9 cellular contexts compared by ENCODE assay signal in genomic region chr13:112605531-112605990, GRCh38. TPM values are rescaled to one million over a fixed set of nuclear protein-coding genes. Genes with fewer than 3 reads are reported as not detected.
A peak's percentile ranks its signal among the peaks of the same experiment; 100 is the strongest.
DNase-seq lines count a peak whose midpoint lies in the region; ATAC-seq, FAIRE-seq and TF ChIP-seq lines count a peak whose summit lies in the region.
"Had no signal": no experiment of that assay in that cellular context is flagged by ENCODE, and none has a peak within 500 bp of the region (broad histone marks: within the 10 kb centered on the region; RNA-seq: fewer than 3 reads in every experiment).

No MANE protein-coding gene starts in this region.

- POLR2A ChIA-PET in HepG2 (lab: Yijun Ruan, JAX), result interaction anchor here (1.3 kb wide), 1 partner anchor 18 kb away, joined by 5 read pairs; the partner anchor contains the start of gene TUBGCP3

- H3K27ac Mint-ChIP-seq in activated T-cell treated with anti-CD3 and anti-CD28 coated beads, Interleukin-2, amount 50 U/mL, for 72 hours, result no peak overlapping the region

- H3K4me1 Mint-ChIP-seq in activated T-cell treated with anti-CD3 and anti-CD28 coated beads, Interleukin-2, amount 50 U/mL, for 72 hours (ENCODE audit: low read depth), result peaks cover 12% of the 10 kb centered on the region

- no peaks in the 10 kb centered on the region for H3K36me3 Mint-ChIP-seq in activated T-cell treated with anti-CD3 and anti-CD28 coated beads, Interleukin-2, amount 50 U/mL, for 72 hours (ENCODE audit: insufficient read depth in 2 of 2)

- in situ Hi-C loops in HepG2 (cut with HindIII; ENCODE audit: extremely low pct_ligation_motif_present, low pct_unique_long_range_greater_than_20kb), result loop anchor here (10.0 kb wide), 1 partner anchor 1131 kb away; no protein-coding TSS in a partner anchor
- in situ Hi-C loops in transverse colon (cut with MboI; ENCODE audit: low pct_ligation_motif_present in 1 of 4, low pct_unique_long_range_greater_than_20kb in 1 of 4, low sequenced_read_pairs in 3 of 4), result loop anchor here in 2 of 4 donors (25.0 kb wide), 1 partner anchor 1118 kb away; no protein-coding TSS in a partner anchor

- peak overlapping the region; percentile 80 to 86 for H3K4me3 Mint-ChIP-seq in activated T-cell treated with anti-CD3 and anti-CD28 coated beads, Interleukin-2, amount 50 U/mL, for 72 hours

- H3K4me1 ChIP-seq in adrenal gland (replicated peaks in 1 of 2), result no peaks in the 10 kb centered on the region
- no peaks in the 10 kb centered on the region; the same call in 1 of the 2 replicates for H3K4me1 ChIP-seq in HepG2 (ENCODE audit: insufficient read depth, low read length)
- peaks cover 0 to 7% (median 2%) of the 10 kb centered on the region in 4 donors for H3K4me1 ChIP-seq in transverse colon

- TF ChIP-seq CTCF in adrenal gland (IDR thresholded peaks at IDR 0.05), result no peak
- TF ChIP-seq CTCF in HepG2 (CRISPR knock-in tag; IDR thresholded peaks at IDR 0.05), result no peak
- TF ChIP-seq CTCF in transverse colon (IDR thresholded peaks at IDR 0.05), result no peak

- no TSS peak for BruUV-seq in HepG2 (replicated peaks; lab: Mats Ljungman, UMichigan)

- H3K4me3 ChIP-seq in adrenal gland (peak overlapping the region in 1 of 4 donors; percentile 51), HepG2 (replicated peaks in 1 of 3; ENCODE audit: insufficient read depth in 1 of 3, low read depth in 2 of 3, low read length in 3 of 3) (peak overlapping the region in 2 of 3 experiments; percentile 51 to 61; a peak in 3 of 6 replicates), transverse colon (peak overlapping the region in 2 of 4 donors; percentile 33 to 48)

- 58 to 70% (median 68%) methylated on average over 18 of the region's 18 CpGs for WGBS in adrenal gland, 4 donors
- WGBS in HepG2 (ENCODE audit: low lambda C conversion rate), result 70% methylated on average over 16 of the region's 18 CpGs
- WGBS in transverse colon (ENCODE audit: low coverage in 1 of 2), 2 donors, result 25 to 74% methylated on average over 4 to 18 of the region's 18 CpGs

- TF ChIP-seq POLR2A in adrenal gland (IDR thresholded peaks at IDR 0.05) (no peak), HepG2 (IDR thresholded peaks at IDR 0.05; ENCODE audit: insufficient read depth in 1 of 2, low read depth in 2 of 2, low read length in 2 of 2) (no peak), transverse colon (IDR thresholded peaks at IDR 0.05) (no peak)

- CTCF ChIA-PET in HepG2 (lab: Yijun Ruan, JAX; ENCODE audit: low intra/inter-chr PET ratio, low total read pairs), result interaction anchor here (1.3 kb wide), 1 partner anchor 1131 kb away, joined by 7 read pairs; no protein-coding TSS in a partner anchor

- H3K27me3 Mint-ChIP-seq in activated T-cell treated with anti-CD3 and anti-CD28 coated beads, Interleukin-2, amount 50 U/mL, for 72 hours (ENCODE audit: low read depth), result peaks cover 35% of the 10 kb centered on the region

- peak overlapping the region; percentile 87 for H3K4me2 ChIP-seq in HepG2 (ENCODE audit: low read depth, low read length)

- H4K20me1 ChIP-seq in HepG2 (ENCODE audit: insufficient read depth, low read length), result no peaks in the 10 kb centered on the region

- peak overlapping the region in 3 of 5 donors; percentile 36 to 77 (median 39) for H3K27ac ChIP-seq in adrenal gland
- H3K27ac ChIP-seq in HepG2 (ENCODE audit: extremely low read length, insufficient read depth, low read length), result no peak overlapping the region
- H3K27ac ChIP-seq in transverse colon, result peak overlapping the region in 3 of 4 donors; percentile 63 to 77 (median 74)

- intact Hi-C loops in adrenal gland (cut with DNase I), result loop anchor here in 1 of 2 donors (5.0 kb wide), 1 partner anchor 1133 kb away; no protein-coding TSS in a partner anchor
- intact Hi-C loops in HepG2 (cut with micrococcal nuclease; ENCODE audit: unreplicated experiment), result loop anchor here (5.0 kb wide), 1 partner anchor 93 kb away; no protein-coding TSS in a partner anchor
- intact Hi-C loops in transverse colon (cut with DNase I; ENCODE audit: low total_unique reads), result no loop called here

- no peak overlapping the region for H3K9ac ChIP-seq in HepG2 (ENCODE audit: insufficient read depth, low read depth, low read length)

- no peak for FAIRE-seq in HepG2 (lab: Jason Lieb, UNC)
- FAIRE-seq: colon had no signal

- no peaks in the 10 kb centered on the region for H3K9me3 Mint-ChIP-seq in activated T-cell treated with anti-CD3 and anti-CD28 coated beads, Interleukin-2, amount 50 U/mL, for 72 hours

- ATAC-seq in activated T-cell treated with anti-CD3 and anti-CD28 coated beads, Interleukin-2, amount 50 U/mL, for 72 hours (replicated peaks in 1 of 2), result no peak
- ATAC-seq in HepG2, result no peak

- no peak for DNase-seq in activated T-cell treated with anti-CD3 and anti-CD28 coated beads, Interleukin-2, amount 50 U/mL, for 72 hours
- DNase-seq in activated T-cell treated with anti-CD3 and anti-CD28 coated beads, Interleukin-2, amount 50 U/mL, for 48 hours, result no peak
- DNase-seq in adrenal gland (no peak), HepG2 (ENCODE audit: low spot score) (no peak), transverse colon (no peak), NCI-H2171 (lab: John Stamatoyannopoulos, UW) (no peak), foreskin melanocyte (no peak), DMS53 treated with DMSO at 0.1 percent for 48 hours (lab: John Stamatoyannopoulos, UW; ENCODE audit: unreplicated experiment) (no peak)

- no peak overlapping the region for H2AFZ ChIP-seq in HepG2 (ENCODE audit: low read length)

- H3K36me3 ChIP-seq in adrenal gland (replicated peaks in 1 of 2) (no peaks in the 10 kb centered on the region), HepG2 (replicated peaks in 1 of 2; ENCODE audit: control insufficient read depth in 1 of 2, insufficient read depth in 2 of 2, low read length in 2 of 2) (no peaks in the 10 kb centered on the region), transverse colon (no peaks in the 10 kb centered on the region)

- TF ChIP-seq RAD21 in HepG2 (CRISPR knock-in tag; IDR thresholded peaks at IDR 0.05), result no peak

- no peaks in the 10 kb centered on the region for H3K9me3 ChIP-seq in adrenal gland (replicated peaks in 1 of 3)
- H3K9me3 ChIP-seq in HepG2 (ENCODE audit: low read length), result no peaks in the 10 kb centered on the region
- H3K9me3 ChIP-seq in transverse colon, result no peaks in the 10 kb centered on the region

- TF ChIP-seq EP300 in HepG2 (IDR thresholded peaks at IDR 0.05; ENCODE audit: low read depth in 2 of 2, low read length in 2 of 2), result no peak
- TF ChIP-seq EP300 in HepG2 (CRISPR knock-in tag; IDR thresholded peaks at IDR 0.05; ENCODE audit: borderline replicate concordance), result no peak
- TF ChIP-seq EP300 in transverse colon (IDR thresholded peaks at IDR 0.05; ENCODE audit: low read depth), result no peak

- H3K79me2 ChIP-seq in HepG2 (ENCODE audit: insufficient read depth, low read length), result no peaks in the 10 kb centered on the region

- H3K27me3 ChIP-seq in adrenal gland, result peaks cover 7% of the 10 kb centered on the region
- H3K27me3 ChIP-seq in HepG2 (ENCODE audit: control insufficient read depth in 1 of 2, insufficient read depth in 2 of 2, low read length in 2 of 2), result peaks cover 4 to 39% of the 10 kb centered on the region in 2 experiments; a peak in 4 of 5 replicates
- peaks cover 17% of the 10 kb centered on the region for H3K27me3 ChIP-seq in transverse colon

TF ChIP-seq in HepG2, 621 proteins besides CTCF, POLR2A, EP300 and RAD21:
- TF ChIP-seq THYN1 (CRISPR knock-in tag; IDR thresholded peaks at IDR 0.05; ENCODE audit: borderline replicate concordance, low read depth) (no peak), PHF8 (CRISPR knock-in tag; IDR thresholded peaks at IDR 0.05) (0 out of 2 replicates have a peak, but pooled peaks have one; percentile 9), ZMYM3 (CRISPR knock-in tag; IDR thresholded peaks at IDR 0.05) (peak; percentile 38; the same call in 1 of the 2 replicates), ZNF282 (IDR thresholded peaks at IDR 0.05; ENCODE audit: partially characterized antibody) (no peak), ZNF768 (CRISPR knock-in tag; IDR thresholded peaks at IDR 0.05) (peak; percentile 99), RCOR2 (CRISPR knock-in tag; IDR thresholded peaks at IDR 0.05) (0 out of 2 replicates have a peak, but pooled peaks have one; percentile 24), ZNF253 (CRISPR knock-in tag; IDR thresholded peaks at IDR 0.05; ENCODE audit: borderline replicate concordance) (no peak)
TF ChIP-seq in HepG2: peak in this region for 4.

RNA-seq across cellular contexts. Expression of gene TUBGCP3, which starts 17.6 kb away (rescaled TPM):
- total RNA-seq in activated T-cell treated with anti-CD3 and anti-CD28 coated beads, Interleukin-2, amount 50 U/mL, for 72 hours, result 10 to 100 TPM; 53.9 to 59.6 TPM
- total RNA-seq in adrenal gland, result 10 to 100 TPM; 17.2 to 34.0 (median 25.3) TPM
- polyA plus RNA-seq in adrenal gland, result 10 to 100 TPM; 12.2 to 15.6 (median 13.2) TPM
- 15.5 and 18.4 TPM in 2 replicates for total RNA-seq in HepG2 (2016; rRNA removed; fragmentation: Illumina TruSeq; extraction: Trizol)
- total RNA-seq in HepG2 (2016; cell fraction: cytosol; rRNA removed; fragmentation: Illumina TruSeq; extraction: Trizol; ENCODE audit: low read depth), result 26.3 and 26.8 TPM in 2 replicates
- 16.3 and 16.7 TPM in 2 replicates for total RNA-seq in HepG2 (2016; cell fraction: insoluble cytoplasmic fraction; rRNA removed; fragmentation: Illumina TruSeq; extraction: Trizol)
- total RNA-seq in HepG2 (2016; cell fraction: membrane; rRNA removed; fragmentation: Illumina TruSeq; extraction: Trizol), result 20.4 and 21.8 TPM in 2 replicates
- 29.7 and 32.9 TPM in 2 replicates for total RNA-seq in HepG2 (2016; cell fraction: nucleus; rRNA removed; fragmentation: Illumina TruSeq; extraction: Trizol)
- 12.6 and 13.3 TPM in 2 replicates for polyA plus RNA-seq in HepG2 (2011; rRNA removed)
- 13.0 and 16.2 TPM in 2 replicates for polyA plus RNA-seq in HepG2 (2011; cell fraction: cytosol; rRNA removed)
- polyA plus RNA-seq in HepG2 (2011; cell fraction: nucleus; rRNA removed), result 37.9 and 38.9 TPM in 2 replicates
- polyA plus RNA-seq in HepG2 (2012), result 12.7 and 13.6 TPM in 2 replicates
- polyA plus RNA-seq in HepG2 (2016; cell fraction: cytosol; fragmentation: Illumina TruSeq; extraction: Trizol; ENCODE audit: low read depth), result 1.8 and 2.2 TPM in 2 replicates
- 17.9 and 19.3 TPM in 2 replicates for polyA plus RNA-seq in HepG2 (2016; cell fraction: insoluble cytoplasmic fraction; fragmentation: Illumina TruSeq; extraction: Trizol; ENCODE audit: low read depth)
- 5.5 TPM in 2 replicates for polyA plus RNA-seq in HepG2 (2016; cell fraction: membrane; fragmentation: Illumina TruSeq; extraction: Trizol; ENCODE audit: low read depth)
- 27.6 and 28.8 TPM in 2 replicates for polyA plus RNA-seq in HepG2 (2016; cell fraction: nucleus; fragmentation: Illumina TruSeq; extraction: Trizol; ENCODE audit: insufficient read depth, low read depth)
- 31.5 and 65.3 TPM in 2 replicates for polyA minus RNA-seq in HepG2 (2011; rRNA and poly(A)+ RNA removed; ENCODE audit: low replicate concordance)
- polyA minus RNA-seq in HepG2 (2011; cell fraction: cytosol; rRNA and poly(A)+ RNA removed), result 9.6 and 11.7 TPM in 2 replicates
- polyA minus RNA-seq in HepG2 (2011; cell fraction: nucleus; rRNA and poly(A)+ RNA removed), result 67.3 and 70.4 TPM in 2 replicates
- 10 to 100 TPM; 23.3 to 43.6 (median 30.0) TPM for total RNA-seq in transverse colon
